Comparison of ENCODE assay signal across 11 cellular contexts in genomic region chr5:150180241-150181027, GRCh38. TPM values are rescaled to one million over a fixed set of nuclear protein-coding genes. Genes with fewer than 3 reads are reported as not detected.
DNase-seq lines count a peak whose midpoint lies in the region; ATAC-seq, FAIRE-seq and TF ChIP-seq lines count a peak whose summit lies in the region.
"Had no signal": no experiment of that assay in that cellular context is flagged by ENCODE, and none has a peak within 500 bp of the region (broad histone marks: within the 10 kb centered on the region; RNA-seq: fewer than 3 reads in every experiment).

No MANE protein-coding gene starts in this region.

- H3K4me2 ChIP-seq in OCI-LY3 (ENCODE audit: low read length) = no peak overlapping the region

- no peaks in the 10 kb centered on the region for H4K20me1 ChIP-seq in OCI-LY3 (ENCODE audit: insufficient read depth, low read length)

- H3K4me1 ChIP-seq in OCI-LY3 (ENCODE audit: low read length) (peaks cover 9% of the 10 kb centered on the region; the same call in 1 of the 2 replicates), mucosa of rectum (ENCODE audit: control insufficient read depth in 2 of 2, insufficient read depth in 2 of 2, low read length in 2 of 2) (peaks cover 88 to 97% of the 10 kb centered on the region in 2 donors), tibial nerve (peaks cover 0 to 41% (median 10%) of the 10 kb centered on the region in 4 donors)

- H3K27me3 ChIP-seq in OCI-LY3 (ENCODE audit: low read depth, low read length) = no peaks in the 10 kb centered on the region
- no peaks in the 10 kb centered on the region for H3K27me3 ChIP-seq in mucosa of rectum (ENCODE audit: control insufficient read depth in 2 of 2, insufficient read depth in 2 of 2, low read length in 2 of 2)
- no peaks in the 10 kb centered on the region for H3K27me3 ChIP-seq in tibial nerve

- H3K36me3 ChIP-seq in OCI-LY3 (replicated peaks; ENCODE audit: low read depth, low read length) (no peaks in the 10 kb centered on the region), mucosa of rectum (ENCODE audit: control insufficient read depth in 2 of 2, insufficient read depth in 2 of 2, low read length in 2 of 2) (peaks cover 11 to 25% of the 10 kb centered on the region in 2 donors), tibial nerve (no peaks in the 10 kb centered on the region)

- H3K27ac ChIP-seq in OCI-LY3 (ENCODE audit: low read length) (no peak overlapping the region), mucosa of rectum (ENCODE audit: low read depth in 2 of 2, low read length in 2 of 2) (peak overlapping the region; percentile 95 to 98), tibial nerve (peak overlapping the region; percentile 43 to 75 (median 71))
- H3K27ac ChIP-seq: VCaP had no signal

- no peaks in the 10 kb centered on the region for H3K9me3 ChIP-seq in OCI-LY3 (ENCODE audit: insufficient read depth, low read length)
- H3K9me3 ChIP-seq in mucosa of rectum (ENCODE audit: control insufficient read depth in 2 of 2, low read length in 2 of 2) = no peaks in the 10 kb centered on the region
- H3K9me3 ChIP-seq in tibial nerve = no peaks in the 10 kb centered on the region

- TF ChIP-seq CTCF in OCI-LY3 (IDR thresholded peaks at IDR 0.05; ENCODE audit: low read depth, low read length) = no peak
- TF ChIP-seq CTCF in tibial nerve (IDR thresholded peaks at IDR 0.05) = no peak

- DNase-seq in fibroblast of gingiva (ENCODE audit: low read depth) (peak; percentile 73), tibial nerve (ENCODE audit: low spot score in 2 of 2) (peak; percentile 63 to 75), T-helper 1 cell (no peak), HTR-8/SVneo (ENCODE audit: insufficient read length, low spot score) (no peak)
- DNase-seq in stimulated activated CD4-positive, alpha-beta T cell treated with anti-CD3 and anti-CD28 coated beads, Interleukin-4, amount 100 ng/mL, for 4 hours = no peak
- DNase-seq: NCI-H69; stimulated activated CD4-positive, alpha-beta T cell treated with anti-CD3 and anti-CD28 coated beads, Interleukin-4, amount 100 ng/mL, for 24 hours had no signal

- H3K79me2 ChIP-seq in OCI-LY3 (ENCODE audit: low read length) = no peaks in the 10 kb centered on the region

- H2AFZ ChIP-seq in OCI-LY3 (ENCODE audit: low read depth, low read length) = peak overlapping the region; percentile 74; the same call in 1 of the 2 replicates

- WGBS in tibial nerve, 2 donors = 44 to 59% methylated on average over 18 of the region's 18 CpGs

- TF ChIP-seq POLR2A in tibial nerve (IDR thresholded peaks at IDR 0.05) = no peak

- peak in 1 of 2 donors; percentile 72 for TF ChIP-seq EP300 in tibial nerve (IDR thresholded peaks at IDR 0.05)

- H3K9ac ChIP-seq in OCI-LY3 (ENCODE audit: low read length) = no peak overlapping the region
- peak overlapping the region; percentile 60 to 77 for H3K9ac ChIP-seq in mucosa of rectum (ENCODE audit: low read depth in 1 of 2, low read length in 2 of 2)

- ATAC-seq in HG03025 (IDR thresholded peaks at IDR 0.05; ENCODE audit: low FRiP score, unreplicated experiment) = no peak

- FAIRE-seq in HTR-8/SVneo (lab: Jason Lieb, UNC) = no peak

- no peak overlapping the region for H3K4me3 ChIP-seq in OCI-LY3 (ENCODE audit: low read length)
- H3K4me3 ChIP-seq in mucosa of rectum (ENCODE audit: low read length in 2 of 2) = peak overlapping the region; percentile 8 to 37
- H3K4me3 ChIP-seq in tibial nerve = no peak overlapping the region

RNA-seq across cellular contexts. Expression of gene SLC6A7, which starts 9.4 kb away (rescaled TPM):
- total RNA-seq in tibial nerve = not detected

RNA-seq across cellular contexts. Expression of gene CDX1, which starts 13.9 kb away (rescaled TPM):
- 1 to 10 TPM in 1 of 4 donors, under 1 TPM in 1, not detected in 2; 0.22 to 2.5 TPM for total RNA-seq in tibial nerve

RNA-seq across cellular contexts. Expression of gene PDGFRB, which starts 24.8 kb away (rescaled TPM):
- 100 to 1,000 TPM; 171 to 354 (median 217) TPM for total RNA-seq in tibial nerve

Comparison
In these comparisons a context has a peak if more than half of its experiments do, and no peak if none do; other contexts are left out.
1. H3K4me3 ChIP-seq: peak in mucosa of rectum (2 of 2); none in OCI-LY3 (single experiment) and tibial nerve (0 of 4).
2. DNase-seq: peak in fibroblast of gingiva (single experiment) and tibial nerve (2 of 2); none in T-helper 1 cell (0 of 5), stimulated activated CD4-positive, alpha-beta T cell treated with anti-CD3 and anti-CD28 coated beads, Interleukin-4, amount 100 ng/mL, for 4 hours (0 of 2) and HTR-8/SVneo (single experiment).